ENCODE assay signal across 18 cellular contexts in genomic region chr14:99157676-99158075, GRCh38.
A peak's percentile ranks its signal among the peaks of the same experiment; 100 is the strongest.
DNase-seq lines count a peak whose midpoint lies in the region; ATAC-seq and TF ChIP-seq lines count a peak whose summit lies in the region.
"Had no signal": no experiment of that assay in that cellular context is flagged by ENCODE, and none has a peak within 500 bp of the region (broad histone marks: within the 10 kb centered on the region; RNA-seq: fewer than 3 reads in every experiment).

No MANE protein-coding gene starts in this region.

- DNase-seq in activated CD8-positive, alpha-beta memory T cell treated with anti-CD3 and anti-CD28 coated beads for 24 hours = peak; percentile 21
- no peak for DNase-seq in activated CD8-positive, alpha-beta memory T cell treated with anti-CD3 and anti-CD28 coated beads, Interleukin-2, amount 10 ng/mL, durations not matched to agents 7 days and 5 days
- DNase-seq in activated CD8-positive, alpha-beta memory T cell treated with anti-CD3 and anti-CD28 coated beads, Interleukin-2, amount 50 U/mL, for 4 hours = peak; percentile 2
- DNase-seq in ecto neural progenitor cell (ENCODE audit: low spot score) = peak; percentile 39
- DNase-seq in osteocyte (ENCODE audit: extremely low spot score, unreplicated experiment) = peak; percentile 54
- DNase-seq in NCI-H1048 (lab: John Stamatoyannopoulos, UW) = no peak
- no peak for DNase-seq in foreskin keratinocyte
- DNase-seq in stimulated activated CD4-positive, alpha-beta T cell treated with anti-CD3 and anti-CD28 coated beads, Interleukin-4, amount 100 ng/mL, for 4 hours = no peak
- DNase-seq: 8988T; CD4-positive, alpha-beta memory T cell; DMS153; DMS79; GDM1; HCEC 1CT had no signal

- no peaks in the 10 kb centered on the region for H3K4me1 ChIP-seq in foreskin keratinocyte
- H3K4me1 ChIP-seq: BLaER1 had no signal

- no peak for TF ChIP-seq CTCF in osteocyte (IDR thresholded peaks at IDR 0.05)
- TF ChIP-seq CTCF in foreskin keratinocyte (conservative IDR thresholded peaks at IDR 0.05) = no peak

- no peak for ATAC-seq in activated CD8-positive, alpha-beta memory T cell treated with anti-CD3 and anti-CD28 coated beads, Interleukin-2, amount 10 ng/mL, durations not matched to agents 7 days and 5 days
- no peak for ATAC-seq in foreskin keratinocyte
- ATAC-seq: GM23338 had no signal

- no peaks in the 10 kb centered on the region for H3K36me3 Mint-ChIP-seq in activated CD8-positive, alpha-beta memory T cell treated with anti-CD3 and anti-CD28 coated beads, Interleukin-2, amount 10 ng/mL, durations not matched to agents 7 days and 5 days
- H3K36me3 Mint-ChIP-seq in osteocyte (ENCODE audit: unreplicated experiment) = no peaks in the 10 kb centered on the region
- H3K36me3 Mint-ChIP-seq: CD14-positive monocyte had no signal

- CTCF ChIA-PET in activated CD8-positive, alpha-beta memory T cell treated with anti-CD3 and anti-CD28 coated beads, Interleukin-2, amount 10 ng/mL, durations not matched to agents 7 days and 5 days (lab: Charles Lee) = no interaction called here

- peaks cover 3% of the 10 kb centered on the region for H3K9me3 Mint-ChIP-seq in activated CD8-positive, alpha-beta memory T cell treated with anti-CD3 and anti-CD28 coated beads, Interleukin-2, amount 10 ng/mL, durations not matched to agents 7 days and 5 days (ENCODE audit: low read depth)
- peaks cover 4% of the 10 kb centered on the region for H3K9me3 Mint-ChIP-seq in osteocyte (ENCODE audit: unreplicated experiment)
- H3K9me3 Mint-ChIP-seq: GM23338 had no signal

- no peak overlapping the region for H3K4me3 Mint-ChIP-seq in activated CD8-positive, alpha-beta memory T cell treated with anti-CD3 and anti-CD28 coated beads, Interleukin-2, amount 10 ng/mL, durations not matched to agents 7 days and 5 days
- no peak overlapping the region for H3K4me3 Mint-ChIP-seq in osteocyte (ENCODE audit: unreplicated experiment)
- H3K4me3 Mint-ChIP-seq: CD14-positive monocyte; CD4-positive, alpha-beta memory T cell; GM23338 had no signal

- H3K27ac ChIP-seq in foreskin keratinocyte = no peak overlapping the region
- H3K27ac ChIP-seq: BLaER1, HL-60 had no signal

- no peaks in the 10 kb centered on the region for H3K27me3 Mint-ChIP-seq in activated CD8-positive, alpha-beta memory T cell treated with anti-CD3 and anti-CD28 coated beads, Interleukin-2, amount 10 ng/mL, durations not matched to agents 7 days and 5 days
- peaks cover 23% of the 10 kb centered on the region for H3K27me3 Mint-ChIP-seq in osteocyte (ENCODE audit: unreplicated experiment)
- H3K27me3 Mint-ChIP-seq: CD4-positive, alpha-beta memory T cell had no signal

- H3K27ac Mint-ChIP-seq in activated CD8-positive, alpha-beta memory T cell treated with anti-CD3 and anti-CD28 coated beads, Interleukin-2, amount 10 ng/mL, durations not matched to agents 7 days and 5 days = no peak overlapping the region
- H3K27ac Mint-ChIP-seq in osteocyte (ENCODE audit: unreplicated experiment) = no peak overlapping the region
- H3K27ac Mint-ChIP-seq: CD14-positive monocyte; CD4-positive, alpha-beta memory T cell; GM23338 had no signal

- no peaks in the 10 kb centered on the region for H3K27me3 ChIP-seq in foreskin keratinocyte
- H3K27me3 ChIP-seq: BLaER1 had no signal

- peaks cover 8% of the 10 kb centered on the region for H3K4me1 Mint-ChIP-seq in activated CD8-positive, alpha-beta memory T cell treated with anti-CD3 and anti-CD28 coated beads, Interleukin-2, amount 10 ng/mL, durations not matched to agents 7 days and 5 days
- no peaks in the 10 kb centered on the region for H3K4me1 Mint-ChIP-seq in osteocyte (ENCODE audit: unreplicated experiment)
- H3K4me1 Mint-ChIP-seq: GM23338 had no signal

Comparison
In these comparisons a context has a peak if more than half of its experiments do, and no peak if none do; other contexts are left out.
1. DNase-seq: peak in activated CD8-positive, alpha-beta memory T cell treated with anti-CD3 and anti-CD28 coated beads for 24 hours (single experiment), activated CD8-positive, alpha-beta memory T cell treated with anti-CD3 and anti-CD28 coated beads, Interleukin-2, amount 50 U/mL, for 4 hours (single experiment), ecto neural progenitor cell (single experiment) and osteocyte (single experiment); none in activated CD8-positive, alpha-beta memory T cell treated with anti-CD3 and anti-CD28 coated beads, Interleukin-2, amount 10 ng/mL, durations not matched to agents 7 days and 5 days (single experiment), NCI-H1048 (single experiment), foreskin keratinocyte (0 of 2) and stimulated activated CD4-positive, alpha-beta T cell treated with anti-CD3 and anti-CD28 coated beads, Interleukin-4, amount 100 ng/mL, for 4 hours (0 of 2).